8 cellular contexts compared by ENCODE assay signal in genomic region chr18:3246636-3247242, GRCh38. TPM values are rescaled to one million over a fixed set of nuclear protein-coding genes. Genes with fewer than 3 reads are reported as not detected.
DNase-seq lines count a peak whose midpoint lies in the region; ATAC-seq and TF ChIP-seq lines count a peak whose summit lies in the region.

No MANE protein-coding gene starts in this region.

- H3K4me1 ChIP-seq in CD4-positive, alpha-beta memory T cell (ENCODE audit: insufficient read depth, low read length), result peaks cover 39% of the 10 kb centered on the region

- TF ChIP-seq CTCF in activated CD8-positive, alpha-beta T cell treated with anti-CD3 and anti-CD28 coated beads for 36 hours (IDR thresholded peaks at IDR 0.05), result no peak
- TF ChIP-seq CTCF in foreskin fibroblast (IDR thresholded peaks at IDR 0.05; ENCODE audit: low read depth, low read length), result no peak

- ATAC-seq in HG03095 (IDR thresholded peaks at IDR 0.05; ENCODE audit: unreplicated experiment), result peak; percentile 0
- ATAC-seq in activated CD8-positive, alpha-beta T cell treated with anti-CD3 and anti-CD28 coated beads for 36 hours, result no peak
- no peak for ATAC-seq in GM21447 (IDR thresholded peaks at IDR 0.05; ENCODE audit: unreplicated experiment)

- intact Hi-C loops in CD4-positive, alpha-beta memory T cell (cut with micrococcal nuclease), result loop anchor here (1.0 to 5.0 kb wide), 10 partner anchors 51 to 909 kb away; partner anchors contain the start of genes LPIN2, METTL4 and NDC80
- intact Hi-C loops in activated CD8-positive, alpha-beta T cell treated with anti-CD3 and anti-CD28 coated beads for 36 hours (cut with micrococcal nuclease), result loop anchor here (5.0 kb wide), 2 partner anchors 184 to 284 kb away; no protein-coding TSS in a partner anchor

- H3K9me3 Mint-ChIP-seq in CD4-positive, alpha-beta memory T cell, result peaks cover 0 to 9% (median 5%) of the 10 kb centered on the region in 8 donors
- peaks cover 6% of the 10 kb centered on the region for H3K9me3 Mint-ChIP-seq in activated CD8-positive, alpha-beta T cell treated with anti-CD3 and anti-CD28 coated beads for 36 hours

- H3K4me3 ChIP-seq in CD4-positive, alpha-beta memory T cell (ENCODE audit: low read length in 2 of 2), result peak overlapping the region; percentile 76 to 86
- peak overlapping the region; percentile 77 to 92 for H3K4me3 ChIP-seq in foreskin fibroblast (ENCODE audit: low read depth in 1 of 2, low read length in 2 of 2)

- H3K9me3 ChIP-seq in CD4-positive, alpha-beta memory T cell (ENCODE audit: control insufficient read depth in 1 of 2, low read length in 2 of 2), result no peaks in the 10 kb centered on the region

- POLR2A ChIA-PET in CD4-positive, alpha-beta memory T cell (lab: Charles Lee; ENCODE audit: partially characterized antibody), result interaction anchor here (0.6 to 11.6 kb wide), 47 partner anchors 8 to 610 kb away, joined by 3 to 418 read pairs (median 8); partner anchors contain the start of genes MYL12B, SMCHD1 and TGIF1
- POLR2A ChIA-PET in activated CD8-positive, alpha-beta T cell treated with anti-CD3 and anti-CD28 coated beads for 36 hours (lab: Charles Lee), result interaction anchor here (0.6 to 3.7 kb wide), 12 partner anchors 14 to 287 kb away, joined by 3 to 31 read pairs (median 4); partner anchors contain the start of gene MYL12B

- peak overlapping the region; percentile 85 for H3K27ac ChIP-seq in CD4-positive, alpha-beta memory T cell (ENCODE audit: low read depth, low read length)

- peak overlapping the region; percentile 80 to 99 (median 96) for H3K27ac Mint-ChIP-seq in CD4-positive, alpha-beta memory T cell
- peak overlapping the region; percentile 98 for H3K27ac Mint-ChIP-seq in activated CD8-positive, alpha-beta T cell treated with anti-CD3 and anti-CD28 coated beads for 36 hours

- H3K36me3 Mint-ChIP-seq in CD4-positive, alpha-beta memory T cell, result peaks cover 22 to 37% of the 10 kb centered on the region in 2 donors
- peaks cover 36% of the 10 kb centered on the region for H3K36me3 Mint-ChIP-seq in activated CD8-positive, alpha-beta T cell treated with anti-CD3 and anti-CD28 coated beads for 36 hours (ENCODE audit: low read depth)

- peaks cover 23 to 57% (median 34%) of the 10 kb centered on the region in 4 donors for H3K4me1 Mint-ChIP-seq in CD4-positive, alpha-beta memory T cell
- peaks cover 36% of the 10 kb centered on the region for H3K4me1 Mint-ChIP-seq in activated CD8-positive, alpha-beta T cell treated with anti-CD3 and anti-CD28 coated beads for 36 hours (ENCODE audit: low read depth)

- H3K4me3 Mint-ChIP-seq in CD4-positive, alpha-beta memory T cell, result peak overlapping the region; percentile 93 to 98 (median 96)
- peak overlapping the region; percentile 94 for H3K4me3 Mint-ChIP-seq in activated CD8-positive, alpha-beta T cell treated with anti-CD3 and anti-CD28 coated beads for 36 hours

- CTCF ChIA-PET in CD4-positive, alpha-beta memory T cell (lab: Charles Lee; ENCODE audit: partially characterized antibody), result interaction anchor here (0.7 to 6.1 kb wide), 34 partner anchors 14 to 420 kb away, joined by 3 to 81 read pairs (median 5); partner anchors contain the start of gene MYL12B
- CTCF ChIA-PET in activated CD8-positive, alpha-beta T cell treated with anti-CD3 and anti-CD28 coated beads for 36 hours (lab: Charles Lee), result interaction anchor here (0.6 to 5.1 kb wide), 58 partner anchors 13 to 695 kb away, joined by 3 to 51 read pairs (median 4); partner anchors contain the start of gene MYL12B

- H3K36me3 ChIP-seq in CD4-positive, alpha-beta memory T cell (ENCODE audit: insufficient read depth, low read length), result peaks cover 11% of the 10 kb centered on the region

- no peaks in the 10 kb centered on the region for H3K27me3 Mint-ChIP-seq in CD4-positive, alpha-beta memory T cell
- H3K27me3 Mint-ChIP-seq in activated CD8-positive, alpha-beta T cell treated with anti-CD3 and anti-CD28 coated beads for 36 hours, result no peaks in the 10 kb centered on the region

- H3K27me3 ChIP-seq in CD4-positive, alpha-beta memory T cell (ENCODE audit: insufficient read depth, low read length), result no peaks in the 10 kb centered on the region

- DNase-seq in CD4-positive, alpha-beta memory T cell, result peak in 3 of 5 donors; percentile 26 to 38 (median 33)
- peak; percentile 34 for DNase-seq in activated CD8-positive, alpha-beta T cell treated with anti-CD3 and anti-CD28 coated beads for 36 hours
- DNase-seq in foreskin fibroblast (peak in 1 of 2 donors; percentile 36), occipital lobe (lab: John Stamatoyannopoulos, UW) (peak; percentile 32), DMS153 treated with DMSO at 0.1 percent for 48 hours (lab: John Stamatoyannopoulos, UW; ENCODE audit: unreplicated experiment) (no peak), NCI-H1105 (lab: John Stamatoyannopoulos, UW) (no peak)

RNA-seq across cellular contexts. Expression of gene MYL12A, which starts 0.9 kb away (rescaled TPM):
- total RNA-seq in CD4-positive, alpha-beta memory T cell, result 100 to 1,000 TPM; 477 to 489 TPM
- polyA plus RNA-seq in CD4-positive, alpha-beta memory T cell, result 1,000 to 10,000 TPM; 2,683 to 3,569 TPM
- total RNA-seq in activated CD8-positive, alpha-beta T cell treated with anti-CD3 and anti-CD28 coated beads for 36 hours, result 100 to 1,000 TPM; 405 to 423 TPM
- total RNA-seq in occipital lobe, result 49.9 TPM

RNA-seq across cellular contexts. Expression of gene MYL12B, which starts 15.2 kb away (rescaled TPM):
- total RNA-seq in CD4-positive, alpha-beta memory T cell, result 100 to 1,000 TPM; 199 to 219 TPM
- polyA plus RNA-seq in CD4-positive, alpha-beta memory T cell, result 1,000 to 10,000 TPM in 1 of 2 donors, 100 to 1,000 TPM in 1; 962 to 1,169 TPM
- total RNA-seq in activated CD8-positive, alpha-beta T cell treated with anti-CD3 and anti-CD28 coated beads for 36 hours, result 100 to 1,000 TPM; 243 to 264 TPM
- 156 TPM for total RNA-seq in occipital lobe

RNA-seq across cellular contexts. Expression of gene MYOM1, which starts 27.0 kb away (rescaled TPM):
- 1 to 10 TPM; 3.5 to 4.2 TPM for total RNA-seq in CD4-positive, alpha-beta memory T cell
- under 1 TPM; 0.09 to 0.18 TPM for polyA plus RNA-seq in CD4-positive, alpha-beta memory T cell
- 1 to 10 TPM; 1.0 to 1.3 TPM for total RNA-seq in activated CD8-positive, alpha-beta T cell treated with anti-CD3 and anti-CD28 coated beads for 36 hours
- total RNA-seq in occipital lobe, result 2.3 TPM

Comparison
In these comparisons a context has a peak if more than half of its experiments do, and no peak if none do; other contexts are left out.
1. DNase-seq: peak in CD4-positive, alpha-beta memory T cell (3 of 5), activated CD8-positive, alpha-beta T cell treated with anti-CD3 and anti-CD28 coated beads for 36 hours (single experiment) and occipital lobe (single experiment); none in DMS153 treated with DMSO at 0.1 percent for 48 hours (single experiment) and NCI-H1105 (single experiment).